29 cellular contexts compared by ENCODE assay signal in the genomic region with DNA sequence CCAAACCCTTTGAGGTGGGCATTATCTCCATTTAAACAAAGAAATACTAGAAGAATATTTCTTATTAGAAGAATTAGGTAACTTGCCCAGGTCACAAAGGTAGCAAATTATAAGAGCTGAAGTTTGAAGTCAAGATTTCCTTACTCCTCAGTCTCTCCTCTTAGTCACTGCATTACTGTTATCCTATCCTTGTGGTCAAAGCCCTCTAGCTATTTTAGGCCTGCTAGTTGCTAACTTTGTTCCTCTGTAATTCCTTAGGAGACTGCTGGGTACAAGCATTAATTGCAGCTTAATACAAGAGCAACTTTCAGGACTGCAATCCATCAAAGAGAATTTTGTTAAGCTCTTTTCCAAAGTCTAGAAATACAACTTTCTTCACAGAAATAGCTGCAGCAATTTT.
DNase-seq lines count a peak whose midpoint lies in the region; ATAC-seq and TF ChIP-seq lines count a peak whose summit lies in the region.
"Had no signal": no experiment of that assay in that cellular context is flagged by ENCODE, and none has a peak within 500 bp of the region (broad histone marks: within the 10 kb centered on the region; RNA-seq: fewer than 3 reads in every experiment).

No MANE protein-coding gene starts in this region.

- H3K4me1 ChIP-seq in SJCRH30, result peaks cover 52% of the 10 kb centered on the region
- peaks cover 3% of the 10 kb centered on the region for H3K4me1 ChIP-seq in endodermal cell (ENCODE audit: control insufficient read depth, insufficient read depth, low read length)
- H3K4me1 ChIP-seq: A549, Caco-2, esophagus squamous epithelium, left ventricle myocardium inferior had no signal

- H3K9me3 Mint-ChIP-seq in endodermal cell (no peaks in the 10 kb centered on the region), chondrocyte (ENCODE audit: low read depth) (no peaks in the 10 kb centered on the region)
- H3K9me3 Mint-ChIP-seq: activated CD4-positive, alpha-beta memory T cell treated with anti-CD3 and anti-CD28 coated beads for 36 hours; activated naive CD8-positive, alpha-beta T cell treated with anti-CD3 and anti-CD28 coated beads for 36 hours; nephron progenitor cell; type B pancreatic cell had no signal

- peak; percentile 37 for DNase-seq in COLO829 (ENCODE audit: low spot score)
- DNase-seq in SJCRH30, result peak in 1 of 2 experiments; percentile 61
- DNase-seq in endodermal cell, result no peak
- DNase-seq in renal cortical epithelial cell (ENCODE audit: low read depth), result peak; percentile 49
- no peak for DNase-seq in chondrocyte (ENCODE audit: low spot score)
- DNase-seq: activated CD4-positive, alpha-beta memory T cell treated with anti-CD3 and anti-CD28 coated beads for 36 hours; activated naive CD8-positive, alpha-beta T cell treated with anti-CD3 and anti-CD28 coated beads for 36 hours; brain microvascular endothelial cell; Caco-2; DMS79 treated with DMSO at 0.1 percent for 48 hours; esophagus squamous epithelium; gastrocnemius medialis; H7; hippocampal formation; immature natural killer cell; left ventricle myocardium inferior; midbrain; NCI-H1105; NCI-H446 treated with DMSO at 0.1 percent for 48 hours; nephron progenitor cell; Right ventricle myocardium superior had no signal

- H3K27ac Mint-ChIP-seq in endodermal cell (no peak overlapping the region), chondrocyte (ENCODE audit: unreplicated experiment) (no peak overlapping the region)
- H3K27ac Mint-ChIP-seq: activated CD4-positive, alpha-beta memory T cell treated with anti-CD3 and anti-CD28 coated beads for 36 hours; activated naive CD8-positive, alpha-beta T cell treated with anti-CD3 and anti-CD28 coated beads for 36 hours; activated T-helper 2 cell treated with anti-CD3 and anti-CD28 coated beads, Interferon-gamma antibody, Interleukin-2, Interleukin-4, amounts not matched to agents 10 μg/mL and 5 μg/mL and 100 μg/mL, durations not matched to agents 14 hours and 24 hours and 36 hours; immature natural killer cell; nephron progenitor cell; type B pancreatic cell had no signal

- H3K4me3 ChIP-seq in SJCRH30 (no peak overlapping the region), endodermal cell (ENCODE audit: low read length) (no peak overlapping the region)
- H3K4me3 ChIP-seq: A549, coronary artery, esophagus squamous epithelium, gastrocnemius medialis, left ventricle myocardium inferior had no signal

- peaks cover 22% of the 10 kb centered on the region for H3K4me1 Mint-ChIP-seq in endodermal cell
- peaks cover 37% of the 10 kb centered on the region for H3K4me1 Mint-ChIP-seq in chondrocyte (ENCODE audit: low read depth)
- H3K4me1 Mint-ChIP-seq: activated naive CD8-positive, alpha-beta T cell treated with anti-CD3 and anti-CD28 coated beads for 36 hours; immature natural killer cell had no signal

- no peak overlapping the region for H3K9ac ChIP-seq in endodermal cell (ENCODE audit: extremely low read depth, low read length, poor library complexity, severe bottlenecking)

- H3K9me3 ChIP-seq in SJCRH30 (replicated peaks), result no peaks in the 10 kb centered on the region
- no peaks in the 10 kb centered on the region for H3K9me3 ChIP-seq in endodermal cell (ENCODE audit: control insufficient read depth, low read length)
- H3K9me3 ChIP-seq: A549, Caco-2, esophagus squamous epithelium, gastrocnemius medialis, left ventricle myocardium inferior had no signal

- TF ChIP-seq CTCF in endodermal cell (conservative IDR thresholded peaks at IDR 0.05) (no peak), chondrocyte (IDR thresholded peaks at IDR 0.05) (no peak)

- H3K27me3 Mint-ChIP-seq in endodermal cell (ENCODE audit: insufficient read depth) (no peaks in the 10 kb centered on the region), chondrocyte (ENCODE audit: low read depth) (no peaks in the 10 kb centered on the region)
- H3K27me3 Mint-ChIP-seq: activated CD4-positive, alpha-beta memory T cell treated with anti-CD3 and anti-CD28 coated beads for 36 hours; activated naive CD8-positive, alpha-beta T cell treated with anti-CD3 and anti-CD28 coated beads for 36 hours; type B pancreatic cell had no signal

- peak overlapping the region; percentile 84 for H3K27ac ChIP-seq in SJCRH30
- peak overlapping the region; percentile 33 for H3K27ac ChIP-seq in endodermal cell (ENCODE audit: low read depth, low read length)
- H3K27ac ChIP-seq: A549, brain microvascular endothelial cell, coronary artery, esophagus squamous epithelium, gastrocnemius medialis, left ventricle myocardium inferior had no signal

- H3K27me3 ChIP-seq in SJCRH30 (no peaks in the 10 kb centered on the region), endodermal cell (ENCODE audit: control insufficient read depth, insufficient read depth, low read length, poor library complexity, severe bottlenecking) (no peaks in the 10 kb centered on the region)
- H3K27me3 ChIP-seq: brain microvascular endothelial cell, esophagus squamous epithelium, gastrocnemius medialis had no signal

- H3K4me3 Mint-ChIP-seq in endodermal cell (no peak overlapping the region), chondrocyte (ENCODE audit: unreplicated experiment) (no peak overlapping the region)
- H3K4me3 Mint-ChIP-seq: activated CD4-positive, alpha-beta memory T cell treated with anti-CD3 and anti-CD28 coated beads for 36 hours; activated naive CD8-positive, alpha-beta T cell treated with anti-CD3 and anti-CD28 coated beads for 36 hours; immature natural killer cell; nephron progenitor cell; type B pancreatic cell had no signal

- H3K36me3 ChIP-seq in SJCRH30 (no peaks in the 10 kb centered on the region), endodermal cell (ENCODE audit: control insufficient read depth, insufficient read depth, low read length) (no peaks in the 10 kb centered on the region)
- H3K36me3 ChIP-seq: brain microvascular endothelial cell, esophagus squamous epithelium, gastrocnemius medialis, left ventricle myocardium inferior had no signal

- ATAC-seq in HG02763 (IDR thresholded peaks at IDR 0.05; ENCODE audit: unreplicated experiment) (no peak), HG03095 (IDR thresholded peaks at IDR 0.05; ENCODE audit: unreplicated experiment) (no peak), GM18868 (IDR thresholded peaks at IDR 0.05; ENCODE audit: unreplicated experiment) (no peak)
- ATAC-seq: A549, gastrocnemius medialis, sciatic nerve had no signal

- H3K36me3 Mint-ChIP-seq in endodermal cell (ENCODE audit: low read depth) (no peaks in the 10 kb centered on the region), chondrocyte (ENCODE audit: low read depth) (no peaks in the 10 kb centered on the region)
- H3K36me3 Mint-ChIP-seq: activated CD4-positive, alpha-beta memory T cell treated with anti-CD3 and anti-CD28 coated beads for 36 hours; activated naive CD8-positive, alpha-beta T cell treated with anti-CD3 and anti-CD28 coated beads for 36 hours; immature natural killer cell; type B pancreatic cell had no signal

Comparison
In these comparisons a context has a peak if more than half of its experiments do, and no peak if none do; other contexts are left out.
1. DNase-seq: peak in COLO829 (single experiment) and renal cortical epithelial cell (single experiment); none in endodermal cell (single experiment) and chondrocyte (single experiment).